In genomic region chr9:128420060-128420650, GRCh38 we compare ENCODE assay signal across 8 cellular contexts. TPM values are rescaled to one million over a fixed set of nuclear protein-coding genes. Genes with fewer than 3 reads are reported as not detected.
DNase-seq lines count a peak whose midpoint lies in the region; ATAC-seq and TF ChIP-seq lines count a peak whose summit lies in the region.

No MANE protein-coding gene starts in this region.

- peak overlapping the region; percentile 80 for H3K18ac ChIP-seq in neuronal stem cell (ENCODE audit: low read length)

- no peak for TF ChIP-seq EP300 in suprapubic skin (IDR thresholded peaks at IDR 0.05)

- no peak overlapping the region for H2AK5ac ChIP-seq in neuronal stem cell (ENCODE audit: low read depth, low read length)

- POLR2A ChIA-PET in RWPE1 (lab: Yijun Ruan, JAX; ENCODE audit: low non-redundant PET) = no interaction called here

- H3K36me3 ChIP-seq in neuronal stem cell (replicated peaks in 1 of 2; ENCODE audit: control insufficient read depth in 2 of 2, insufficient read depth in 2 of 2, low read length in 2 of 2) = peaks cover 0 to 12% of the 10 kb centered on the region in 2 donors
- H3K36me3 ChIP-seq in suprapubic skin = peaks cover 5% of the 10 kb centered on the region

- H2BK5ac ChIP-seq in neuronal stem cell (ENCODE audit: low read length) = peak overlapping the region; percentile 75

- peak overlapping the region; percentile 85 for H2BK15ac ChIP-seq in neuronal stem cell (ENCODE audit: low read length)

- TF ChIP-seq POLR2A in suprapubic skin (IDR thresholded peaks at IDR 0.05) = no peak

- H2AFZ ChIP-seq in neuronal stem cell (ENCODE audit: low read length) = peak overlapping the region; percentile 100

- H2BK120ac ChIP-seq in neuronal stem cell (ENCODE audit: low read depth, low read length) = peak overlapping the region; percentile 47

- peak; percentile 79 for ATAC-seq in GM19395 (IDR thresholded peaks at IDR 0.05; ENCODE audit: unreplicated experiment)
- peak; percentile 59 for ATAC-seq in HG03571 (IDR thresholded peaks at IDR 0.05; ENCODE audit: unreplicated experiment)

- H3K9ac ChIP-seq in neuronal stem cell (ENCODE audit: low read depth, low read length, poor library complexity) = peak overlapping the region; percentile 70

- DNase-seq in CD1c-positive myeloid dendritic cell (ENCODE audit: extremely low spot score) = peak; percentile 87
- DNase-seq in RWPE1 (ENCODE audit: low spot score) = peak; percentile 87
- DNase-seq in activated gamma-delta T cell (lab: John Stamatoyannopoulos, UW) = peak; percentile 53
- peak; percentile 54 for DNase-seq in foreskin melanocyte
- peak; percentile 62 for DNase-seq in neuronal stem cell (ENCODE audit: low spot score)
- DNase-seq in suprapubic skin (ENCODE audit: low spot score in 2 of 2) = no peak

- H3K9me3 ChIP-seq in neuronal stem cell (replicated peaks in 1 of 2; ENCODE audit: control insufficient read depth in 2 of 2, insufficient read depth in 1 of 2, low read depth in 1 of 2, low read length in 2 of 2) (peaks cover 0 to 2% of the 10 kb centered on the region in 2 donors), suprapubic skin (no peaks in the 10 kb centered on the region)

- H4K91ac ChIP-seq in neuronal stem cell (ENCODE audit: low read depth, low read length, poor library complexity) = no peak overlapping the region

- TF ChIP-seq CTCF in RWPE1 (conservative IDR thresholded peaks at IDR 0.05; ENCODE audit: low read depth) (peak; percentile 99), suprapubic skin (IDR thresholded peaks at IDR 0.05) (peak; percentile 16 to 84)

- peaks cover 0 to 66% (median 15%) of the 10 kb centered on the region in 3 experiments for H3K27me3 ChIP-seq in neuronal stem cell (ENCODE audit: control insufficient read depth in 3 of 3, insufficient read depth in 3 of 3, low read depth in 1 of 3, low read length in 3 of 3)
- H3K27me3 ChIP-seq in suprapubic skin = no peaks in the 10 kb centered on the region

- H3K27ac ChIP-seq in RWPE1 = peak overlapping the region; percentile 80
- H3K27ac ChIP-seq in neuronal stem cell (replicated peaks; ENCODE audit: low read length) = no peak overlapping the region
- H3K27ac ChIP-seq in suprapubic skin = peak overlapping the region; percentile 37

- H3K79me1 ChIP-seq in neuronal stem cell (ENCODE audit: low read depth, low read length) = peaks cover 3% of the 10 kb centered on the region

- H3K4me1 ChIP-seq in neuronal stem cell (ENCODE audit: control insufficient read depth in 2 of 2, insufficient read depth in 1 of 2, low read depth in 1 of 2, low read length in 2 of 2) (peaks cover 7 to 15% of the 10 kb centered on the region in 2 donors), suprapubic skin (peaks cover 28% of the 10 kb centered on the region)

- H3K4me2 ChIP-seq in neuronal stem cell (ENCODE audit: insufficient read depth, low read length, poor library complexity, severe bottlenecking) = peak overlapping the region; percentile 97

- no CpG with 5 or more reads among the region's 59 CpGs for WGBS in neuronal stem cell (ENCODE audit: extremely low coverage in 2 of 2, insufficient read length in 2 of 2, insufficient replicate concordance in 1 of 2), 2 donors
- 0% methylated on average over 20 of the region's 59 CpGs for WGBS in suprapubic skin

- peak overlapping the region; percentile 8 for H3K14ac ChIP-seq in neuronal stem cell (ENCODE audit: low read length)

- peak overlapping the region; percentile 82 to 88 for H3K4me3 ChIP-seq in neuronal stem cell (ENCODE audit: low read length in 2 of 2)
- H3K4me3 ChIP-seq in suprapubic skin = peak overlapping the region; percentile 65

- H3K4ac ChIP-seq in neuronal stem cell (ENCODE audit: low read length) = no peak overlapping the region

- H2BK12ac ChIP-seq in neuronal stem cell (ENCODE audit: low read length) = no peak overlapping the region

- H4K8ac ChIP-seq in neuronal stem cell (ENCODE audit: low read depth, low read length) = peak overlapping the region; percentile 43

- CTCF ChIA-PET in RWPE1 (lab: Yijun Ruan, JAX) = interaction anchor here (0.5 to 3.2 kb wide), 19 partner anchors 9 to 418 kb away, joined by 3 to 26 read pairs (median 4); partner anchors contain the start of gene ODF2

- H3K23ac ChIP-seq in neuronal stem cell (ENCODE audit: low read depth, low read length, poor library complexity) = peak overlapping the region; percentile 95

RNA-seq across cellular contexts. Expression of gene CERCAM, which starts 0.5 kb away (rescaled TPM):
- 0.70 TPM for polyA plus RNA-seq in neuronal stem cell (2013, experiment 1 of 2)
- 0.76 TPM for polyA plus RNA-seq in neuronal stem cell (2013, experiment 2 of 2)
- 10 to 100 TPM in 2 of 4 donors, 1 to 10 TPM in 2; 3.7 to 26.2 (median 11.3) TPM for total RNA-seq in suprapubic skin

RNA-seq across cellular contexts. Expression of gene ODF2, which starts 35.7 kb away (rescaled TPM):
- 27.4 TPM for polyA plus RNA-seq in neuronal stem cell (2013, experiment 1 of 2)
- 27.8 TPM for polyA plus RNA-seq in neuronal stem cell (2013, experiment 2 of 2)
- total RNA-seq in suprapubic skin = 10 to 100 TPM; 20.8 to 28.2 (median 24.7) TPM

RNA-seq across cellular contexts. Expression of gene URM1, which starts 49.0 kb away (rescaled TPM):
- 28.4 TPM for polyA plus RNA-seq in neuronal stem cell (2013, experiment 1 of 2)
- polyA plus RNA-seq in neuronal stem cell (2013, experiment 2 of 2) = 24.9 TPM
- total RNA-seq in suprapubic skin = 10 to 100 TPM; 30.2 to 37.6 (median 34.0) TPM

Comparison
In these comparisons a context has a peak if more than half of its experiments do, and no peak if none do; other contexts are left out.
1. DNase-seq: peak in CD1c-positive myeloid dendritic cell (single experiment), RWPE1 (single experiment), activated gamma-delta T cell (single experiment), foreskin melanocyte (single experiment) and neuronal stem cell (single experiment); none in suprapubic skin (0 of 2).